In genomic region chr7:68249611-68250010, GRCh38 we compare ENCODE assay signal across 1 cellular context.
TF ChIP-seq lines count a peak whose summit lies in the region.

No MANE protein-coding gene starts in this region.

TF ChIP-seq in IMR-90, 13 proteins besides CTCF, POLR2A, EP300 and RAD21 (continued from another document):
- no peak for TF ChIP-seq RFX5 (IDR thresholded peaks at IDR 0.05; ENCODE audit: low read depth, low read length)
- no peak for TF ChIP-seq BHLHE40 (IDR thresholded peaks at IDR 0.05; ENCODE audit: low read depth, low read length)
- no peak for TF ChIP-seq MAFK (IDR thresholded peaks at IDR 0.05; ENCODE audit: low read depth, low read length)
- TF ChIP-seq MXI1 (IDR thresholded peaks at IDR 0.05; ENCODE audit: borderline replicate concordance, low read depth, low read length) = no peak
- no peak for TF ChIP-seq CHD1 (IDR thresholded peaks at IDR 0.05; ENCODE audit: low read depth, low read length)
- TF ChIP-seq USF2 (IDR thresholded peaks at IDR 0.05; ENCODE audit: low read depth, low read length) = no peak
- TF ChIP-seq RCOR1 (IDR thresholded peaks at IDR 0.05; ENCODE audit: insufficient replicate concordance, low read length) = no peak
- no peak for TF ChIP-seq SMC3 (IDR thresholded peaks at IDR 0.05; ENCODE audit: low read depth, low read length)
- TF ChIP-seq FOS (IDR thresholded peaks at IDR 0.05; ENCODE audit: low read depth, low read length) = no peak
